ENCODE assay signal across 1 cellular context in genomic region chr7:129831424-129832058, GRCh38.
TF ChIP-seq lines count a peak whose summit lies in the region.

No MANE protein-coding gene starts in this region.

TF ChIP-seq in H1, 55 proteins besides CTCF, POLR2A, EP300 and RAD21 (continued from another document):
- TF ChIP-seq ATF2 (IDR thresholded peaks at IDR 0.05; ENCODE audit: low read length) = 0 out of 2 replicates have a peak, but pooled peaks have one; percentile 77
- 0 out of 4 replicates have a peak, but pooled peaks of 1 of the 2 experiments have one; percentile 71 for TF ChIP-seq SIN3A (conservative IDR thresholded peaks at IDR 0.05 in 1 of 2, IDR thresholded peaks at IDR 0.05 in 1 of 2; ENCODE audit: low read depth in 1 of 2, low read length in 2 of 2)
- TF ChIP-seq SP4 (IDR thresholded peaks at IDR 0.05; ENCODE audit: low read length) = no peak
- TF ChIP-seq ZNF274 (IDR thresholded peaks at IDR 0.05; ENCODE audit: borderline replicate concordance, extremely low read depth, low read length) = no peak
- TF ChIP-seq CEBPB (IDR thresholded peaks at IDR 0.05; ENCODE audit: low read depth, low read length) = 0 out of 2 replicates have a peak, but pooled peaks have one; percentile 51
- TF ChIP-seq, protein P1, sequence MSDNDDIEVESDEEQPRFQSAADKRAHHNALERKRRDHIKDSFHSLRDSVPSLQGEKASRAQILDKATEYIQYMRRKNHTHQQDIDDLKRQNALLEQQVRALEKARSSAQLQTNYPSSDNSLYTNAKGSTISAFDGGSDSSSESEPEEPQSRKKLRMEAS (IDR thresholded peaks at IDR 0.05) = peak; percentile 38; the same call in 1 of the 2 replicates
- no peak for TF ChIP-seq SP1 (IDR thresholded peaks at IDR 0.05; ENCODE audit: low read depth, low read length)
- no peak for TF ChIP-seq KDM1A (IDR thresholded peaks at IDR 0.05; ENCODE audit: borderline replicate concordance, low read length)
- TF ChIP-seq FOSL1 (IDR thresholded peaks at IDR 0.05; ENCODE audit: insufficient read depth, low read depth, low read length) = no peak
- TF ChIP-seq CHD2 (IDR thresholded peaks at IDR 0.05; ENCODE audit: low read length) = no peak
- TF ChIP-seq SAP30 (IDR thresholded peaks at IDR 0.05; ENCODE audit: insufficient read depth, insufficient replicate concordance, low read length) = no peak
- no peak for TF ChIP-seq SIX5 (IDR thresholded peaks at IDR 0.05; ENCODE audit: low read depth, low read length)
- TF ChIP-seq CHD1 (IDR thresholded peaks at IDR 0.05; ENCODE audit: low read depth, low read length) = no peak
- no peak for TF ChIP-seq EZH2 (IDR thresholded peaks at IDR 0.05; ENCODE audit: low read depth, low read length, severe bottlenecking)
- no peak for TF ChIP-seq SRF (IDR thresholded peaks at IDR 0.05; ENCODE audit: low read depth, low read length)
- no peak for TF ChIP-seq MAFK (IDR thresholded peaks at IDR 0.05; ENCODE audit: low read depth, low read length)
- no peak for TF ChIP-seq CBX5 (IDR thresholded peaks at IDR 0.05; ENCODE audit: low read depth, low read length)
- TF ChIP-seq HDAC2 (IDR thresholded peaks at IDR 0.05; ENCODE audit: borderline replicate concordance in 1 of 2, low read depth in 2 of 2, low read length in 2 of 2) = no peak
- TF ChIP-seq GABPA (IDR thresholded peaks at IDR 0.05; ENCODE audit: borderline replicate concordance, insufficient read depth, low read length) = no peak
- peak; percentile 72 for TF ChIP-seq JUND (IDR thresholded peaks at IDR 0.05; ENCODE audit: low read length)
- TF ChIP-seq TCF12 (IDR thresholded peaks at IDR 0.05; ENCODE audit: low read depth, low read length) = 0 out of 2 replicates have a peak, but pooled peaks have one; percentile 22
- no peak for TF ChIP-seq CBX8 (IDR thresholded peaks at IDR 0.05; ENCODE audit: borderline replicate concordance, low read depth, low read length)
- no peak for TF ChIP-seq TAF7 (optimal IDR thresholded peaks at IDR 0.05; ENCODE audit: borderline replicate concordance, low read depth, low read length)
- TF ChIP-seq EGR1 (IDR thresholded peaks at IDR 0.05; ENCODE audit: borderline replicate concordance, low read depth, low read length) = no peak
- TF ChIP-seq NANOG (IDR thresholded peaks at IDR 0.05; ENCODE audit: insufficient read depth, low read depth, low read length, poor library complexity, severe bottlenecking) = no peak
